ENCODE assay signal across 8 cellular contexts in the genomic region with DNA sequence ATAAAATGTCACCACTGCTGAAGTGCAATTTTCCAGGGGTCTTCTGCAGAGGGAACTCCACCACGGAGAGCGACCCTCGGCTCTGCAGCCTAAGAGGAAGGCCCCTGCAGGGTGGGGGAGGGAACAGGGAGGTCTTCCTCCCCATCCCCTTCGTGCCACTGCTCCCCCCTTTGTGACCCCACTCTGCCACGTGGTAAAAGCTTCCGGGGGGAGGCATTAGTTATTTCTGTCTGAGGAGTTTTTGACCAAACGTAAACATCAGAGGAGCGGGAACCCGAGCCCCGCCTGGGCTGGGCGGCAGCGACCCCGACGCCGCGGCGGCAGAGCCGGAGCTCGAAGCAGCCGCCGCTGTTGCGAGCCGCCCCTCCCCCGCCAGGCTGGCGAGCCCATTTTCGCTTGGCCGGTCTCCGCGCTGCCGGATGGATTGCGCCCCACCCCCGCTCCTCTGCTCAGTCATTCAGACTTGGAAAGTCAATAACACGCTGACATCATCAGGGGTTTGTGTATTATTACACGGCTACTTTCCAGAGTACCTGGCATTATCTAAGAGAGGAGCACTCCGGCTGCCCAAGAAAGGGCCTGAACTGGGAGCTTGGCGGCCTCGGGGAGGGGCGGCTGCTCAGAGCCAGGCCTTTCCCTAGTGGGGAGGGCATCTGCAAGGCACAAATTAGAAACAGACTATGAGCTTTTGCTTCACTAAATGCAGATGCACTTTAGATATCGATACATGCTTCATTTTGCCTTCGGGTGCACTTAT.
DNase-seq lines count a peak whose midpoint lies in the region; ATAC-seq and TF ChIP-seq lines count a peak whose summit lies in the region.

No MANE protein-coding gene starts in this region.

- peak overlapping the region; percentile 95 to 100 (median 99) for H3K27ac ChIP-seq in BLaER1 treated with 17β-estradiol and CSF1 and Interleukin-3, amounts not matched to agents 10 nM and 100 nM
- peak overlapping the region; percentile 81 to 96 for H3K27ac ChIP-seq in left lung

- DNase-seq in NCI-H526 treated with DMSO at 0.1 percent for 48 hours (lab: John Stamatoyannopoulos, UW), result peak; percentile 96
- DNase-seq in activated CD4-positive, alpha-beta T cell treated with anti-CD3 and anti-CD28 coated beads, Interleukin-2, amount 50 U/mL, for 1 hour, result peak; percentile 97
- peak; percentile 97 for DNase-seq in dedifferentiated amniotic fluid mesenchymal stem cell (ENCODE audit: extremely low spot score)
- DNase-seq in left lung, result peak; percentile 94 to 98
- DNase-seq in stimulated activated CD4-positive, alpha-beta T cell treated with anti-CD3 and anti-CD28 coated beads, Interleukin-2, amount 100 ng/mL, for 4 hours (ENCODE audit: low read depth), result peak; percentile 92

- peak overlapping the region; percentile 91 to 98 (median 95) for H3K4me2 ChIP-seq in BLaER1 treated with 17β-estradiol and CSF1 and Interleukin-3, amounts not matched to agents 10 nM and 100 nM

- ATAC-seq in GM19351 (IDR thresholded peaks at IDR 0.05; ENCODE audit: unreplicated experiment) (peak; percentile 65), HG03520 (IDR thresholded peaks at IDR 0.05; ENCODE audit: unreplicated experiment) (peak; percentile 60), left lung (peak; percentile 82)

- no peak for TF ChIP-seq CTCF in left lung (IDR thresholded peaks at IDR 0.05)

- no peaks in the 10 kb centered on the region for H3K36me3 ChIP-seq in BLaER1 treated with 17β-estradiol and CSF1 and Interleukin-3, amounts not matched to agents 10 nM and 100 nM
- H3K36me3 ChIP-seq in left lung, result no peaks in the 10 kb centered on the region

- peaks cover 0 to 13% (median 3%) of the 10 kb centered on the region in 11 experiments; a peak in 10 of 22 replicates for H3K9me3 ChIP-seq in BLaER1 treated with 17β-estradiol and CSF1 and Interleukin-3, amounts not matched to agents 10 nM and 100 nM (replicated peaks in 1 of 11)
- no peaks in the 10 kb centered on the region for H3K9me3 ChIP-seq in left lung

- peak overlapping the region; percentile 85 to 98 (median 92) for H3K9ac ChIP-seq in BLaER1 treated with 17β-estradiol and CSF1 and Interleukin-3, amounts not matched to agents 10 nM and 100 nM

- peak overlapping the region; percentile 35 to 63 (median 52); a peak in 19 of 20 replicates for H3K4me3 ChIP-seq in BLaER1 treated with 17β-estradiol and CSF1 and Interleukin-3, amounts not matched to agents 10 nM and 100 nM
- peak overlapping the region; percentile 2 to 41 for H3K4me3 ChIP-seq in left lung

- H3K4me1 ChIP-seq in BLaER1 treated with 17β-estradiol and CSF1 and Interleukin-3, amounts not matched to agents 10 nM and 100 nM, result peaks cover 54 to 71% (median 61%) of the 10 kb centered on the region in 10 experiments
- peaks cover 32 to 59% of the 10 kb centered on the region in 2 donors for H3K4me1 ChIP-seq in left lung

- H4K20me1 ChIP-seq in BLaER1 treated with 17β-estradiol and CSF1 and Interleukin-3, amounts not matched to agents 10 nM and 100 nM, result no peaks in the 10 kb centered on the region

- H3K27me3 ChIP-seq in BLaER1 treated with 17β-estradiol and CSF1 and Interleukin-3, amounts not matched to agents 10 nM and 100 nM, result no peaks in the 10 kb centered on the region
- H3K27me3 ChIP-seq in left lung, result no peaks in the 10 kb centered on the region

- intact Hi-C loops in left lung (cut with DNase I), result loop anchor here in 1 of 2 donors (2.0 kb wide), 2 partner anchors 163 to 309 kb away; partner anchors contain the start of gene TBL1XR1

Comparison
In these comparisons a context has a peak if more than half of its experiments do, and no peak if none do; other contexts are left out.
1. Peak in every context shown above with its lines: DNase-seq, ATAC-seq, H3K4me3 ChIP-seq and H3K27ac ChIP-seq.